ENCODE assay signal across 12 cellular contexts in the genomic region with DNA sequence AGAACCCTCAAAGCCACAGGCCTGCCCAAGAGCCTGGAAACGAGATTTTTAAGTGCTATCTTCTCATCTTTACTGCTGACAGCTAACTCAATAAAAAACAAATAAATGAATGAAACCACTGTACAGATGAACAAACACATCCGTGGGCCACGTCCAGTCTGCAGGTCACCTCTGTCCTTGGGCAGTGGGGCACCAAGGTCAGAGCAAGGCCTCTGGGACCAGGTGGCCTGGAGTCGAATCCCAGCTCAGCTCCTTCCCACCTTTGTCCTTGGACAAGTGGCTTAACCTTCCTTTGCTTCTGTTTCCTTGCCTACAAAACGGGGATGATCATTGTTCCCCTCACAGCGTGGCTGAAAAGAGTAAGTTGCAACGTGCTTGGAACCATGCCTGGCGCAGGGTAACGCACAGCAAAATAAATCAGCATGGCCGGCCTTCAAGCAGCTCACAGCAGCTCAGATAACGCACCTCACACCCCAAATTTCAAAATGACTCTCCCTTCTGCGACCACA. TPM values are rescaled to one million over a fixed set of nuclear protein-coding genes. Genes with fewer than 3 reads are reported as not detected.
DNase-seq lines count a peak whose midpoint lies in the region; ATAC-seq and TF ChIP-seq lines count a peak whose summit lies in the region.
"Had no signal": no experiment of that assay in that cellular context is flagged by ENCODE, and none has a peak within 500 bp of the region (broad histone marks: within the 10 kb centered on the region; RNA-seq: fewer than 3 reads in every experiment).

No MANE protein-coding gene starts in this region.

- H3K4ac ChIP-seq in mesendoderm (ENCODE audit: low read depth, low read length), result no peak overlapping the region

- no peak overlapping the region for H3K27ac Mint-ChIP-seq in activated CD4-positive, alpha-beta memory T cell treated with anti-CD3 and anti-CD28 coated beads for 36 hours

- H3K27me3 ChIP-seq in GM23248 (replicated peaks; ENCODE audit: insufficient read depth) (no peaks in the 10 kb centered on the region), gastroesophageal sphincter (no peaks in the 10 kb centered on the region), prostate gland (replicated peaks; ENCODE audit: insufficient read depth) (no peaks in the 10 kb centered on the region), mesendoderm (ENCODE audit: insufficient read depth, low read length, poor library complexity) (no peaks in the 10 kb centered on the region)

- DNase-seq in GM23248 (no peak), NCI-H345 treated with DMSO at 0.1 percent for 48 hours (lab: John Stamatoyannopoulos, UW; ENCODE audit: unreplicated experiment) (peak; percentile 69), prostate gland (ENCODE audit: low spot score) (peak; percentile 28), HEK293T (ENCODE audit: extremely low spot score) (no peak), mesendoderm (no peak)
- DNase-seq in activated CD4-positive, alpha-beta memory T cell treated with anti-CD3 and anti-CD28 coated beads for 36 hours, result no peak
- DNase-seq: PC-9 had no signal

- H3K36me3 Mint-ChIP-seq in activated CD4-positive, alpha-beta memory T cell treated with anti-CD3 and anti-CD28 coated beads for 36 hours, result no peaks in the 10 kb centered on the region

- H3K4me3 ChIP-seq in GM23248 (no peak overlapping the region), gastroesophageal sphincter (no peak overlapping the region), prostate gland (no peak overlapping the region), mesendoderm (ENCODE audit: low read length) (no peak overlapping the region)
- H3K4me3 ChIP-seq: GM12878, PC-9 had no signal

- H3K4me3 Mint-ChIP-seq in activated CD4-positive, alpha-beta memory T cell treated with anti-CD3 and anti-CD28 coated beads for 36 hours, result no peak overlapping the region

- H3K56ac ChIP-seq in mesendoderm (ENCODE audit: low read length), result no peak overlapping the region

- H3K23ac ChIP-seq in mesendoderm (ENCODE audit: low read length), result no peak overlapping the region

- no peaks in the 10 kb centered on the region for H3K27me3 Mint-ChIP-seq in activated CD4-positive, alpha-beta memory T cell treated with anti-CD3 and anti-CD28 coated beads for 36 hours

- TF ChIP-seq EP300 in gastroesophageal sphincter (IDR thresholded peaks at IDR 0.05), result no peak

- H3K79me1 ChIP-seq in mesendoderm (ENCODE audit: low read length), result peaks cover 54% of the 10 kb centered on the region

- H3F3A ChIP-seq in GM23248 (ENCODE audit: insufficient read depth), result peaks cover 7% of the 10 kb centered on the region; the same call in 1 of the 2 replicates

- H3K4me2 ChIP-seq in GM23248 (ENCODE audit: unreplicated experiment) (no peak overlapping the region), mesendoderm (ENCODE audit: low read length) (no peak overlapping the region)
- H3K4me2 ChIP-seq: PC-9 had no signal

- H3K36me3 ChIP-seq in GM23248 (ENCODE audit: low read depth) (peaks cover 2% of the 10 kb centered on the region; the same call in 1 of the 2 replicates), gastroesophageal sphincter (peaks cover 0 to 17% of the 10 kb centered on the region in 2 donors), prostate gland (peaks cover 0 to 7% of the 10 kb centered on the region in 2 donors), mesendoderm (ENCODE audit: control insufficient read depth, insufficient read depth, low read length) (peaks cover 3% of the 10 kb centered on the region)

- intact Hi-C loops in prostate gland (cut with DNase I), result no loop called here
- intact Hi-C loops in activated CD4-positive, alpha-beta memory T cell treated with anti-CD3 and anti-CD28 coated beads for 36 hours (cut with micrococcal nuclease), result no loop called here

- H3K79me2 ChIP-seq in GM23248 (ENCODE audit: insufficient read depth), result peaks cover 98% of the 10 kb centered on the region
- peaks cover 86% of the 10 kb centered on the region for H3K79me2 ChIP-seq in mesendoderm (ENCODE audit: control insufficient read depth, insufficient read depth, low read length)

- H4K5ac ChIP-seq in mesendoderm (ENCODE audit: low read length), result no peak overlapping the region

- ATAC-seq in gastroesophageal sphincter (no peak), HG02970 (IDR thresholded peaks at IDR 0.05; ENCODE audit: low FRiP score, unreplicated experiment) (no peak)
- ATAC-seq: GM12878 had no signal

- H3K27ac ChIP-seq in GM23248, result peak overlapping the region; percentile 2; the same call in 1 of the 2 replicates
- peak overlapping the region in 3 of 4 donors; percentile 52 to 69 (median 69) for H3K27ac ChIP-seq in gastroesophageal sphincter
- H3K27ac ChIP-seq in prostate gland, result peak overlapping the region; percentile 13 to 34
- no peak overlapping the region for H3K27ac ChIP-seq in mesendoderm (ENCODE audit: low read depth, low read length)
- H3K27ac ChIP-seq: PC-9 had no signal

- H3K9me3 Mint-ChIP-seq in activated CD4-positive, alpha-beta memory T cell treated with anti-CD3 and anti-CD28 coated beads for 36 hours, result no peaks in the 10 kb centered on the region

- no peak for TF ChIP-seq POLR2A in gastroesophageal sphincter (IDR thresholded peaks at IDR 0.05)
- TF ChIP-seq POLR2A in prostate gland (IDR thresholded peaks at IDR 0.05), result no peak

- in situ Hi-C loops in GM23248 (cut with MboI), result loop anchor here (25.0 kb wide), 1 partner anchor 641 kb away; the partner anchor contains the start of gene ZNF133

- no peaks in the 10 kb centered on the region for H3K9me2 ChIP-seq in GM23248 (ENCODE audit: insufficient read depth)

- H2AK5ac ChIP-seq in mesendoderm (ENCODE audit: low read length), result no peak overlapping the region

- peaks cover 3% of the 10 kb centered on the region; the same call in 1 of the 2 replicates for H4K20me1 ChIP-seq in GM23248 (ENCODE audit: insufficient read depth)

- no peak overlapping the region for H2BK15ac ChIP-seq in mesendoderm (replicated peaks; ENCODE audit: low read depth)

- no peak overlapping the region; the same call in 1 of the 2 replicates for H3K9ac ChIP-seq in GM23248
- H3K9ac ChIP-seq in mesendoderm (ENCODE audit: low read length), result no peak overlapping the region

- no peak overlapping the region for H4K8ac ChIP-seq in mesendoderm (ENCODE audit: low read depth, low read length)

- CTCF ChIA-PET in HEK293T (lab: Yijun Ruan, JAX), result interaction anchor here (0.6 to 0.7 kb wide), 2 partner anchors 8 to 90 kb away, joined by 3 to 4 read pairs; no protein-coding TSS in a partner anchor
- CTCF ChIA-PET in activated CD4-positive, alpha-beta memory T cell treated with anti-CD3 and anti-CD28 coated beads for 36 hours (lab: Charles Lee), result interaction anchor here (1.3 kb wide), 1 partner anchor 141 kb away, joined by 3 read pairs; no protein-coding TSS in a partner anchor

- 67 to 70% methylated on average over 12 of the region's 12 CpGs for WGBS in GM23248 (ENCODE audit: low coverage in 1 of 2, low lambda C conversion rate in 2 of 2, missing lambda C conversion rate in 2 of 2), 2 experiments
- WGBS in gastroesophageal sphincter (ENCODE audit: low coverage in 1 of 2), 2 donors, result 46 to 57% methylated on average over 9 to 11 of the region's 12 CpGs
- WGBS in prostate gland, result 9% methylated on average over 12 of the region's 12 CpGs
- WGBS in mesendoderm (ENCODE audit: extremely low coverage, insufficient coverage, low lambda C conversion rate), result no CpG with 5 or more reads among the region's 12 CpGs

- no peak overlapping the region for H2BK120ac ChIP-seq in mesendoderm (ENCODE audit: low read depth, low read length)

- POLR2A ChIA-PET in HEK293T (lab: Yijun Ruan, JAX), result interaction anchor here (1.3 kb wide), 1 partner anchor 116 kb away, joined by 3 read pairs; no protein-coding TSS in a partner anchor
- POLR2A ChIA-PET in activated CD4-positive, alpha-beta memory T cell treated with anti-CD3 and anti-CD28 coated beads for 36 hours (lab: Charles Lee), result no interaction called here

- H3K4me1 ChIP-seq in GM23248 (ENCODE audit: insufficient read depth) (peaks cover 17% of the 10 kb centered on the region), gastroesophageal sphincter (peaks cover 3 to 100% (median 57%) of the 10 kb centered on the region in 3 donors), prostate gland (replicated peaks) (peaks cover 28% of the 10 kb centered on the region), mesendoderm (ENCODE audit: control insufficient read depth, low read depth, low read length) (no peaks in the 10 kb centered on the region)

- H3K9me3 ChIP-seq in GM23248 (ENCODE audit: low read depth), result no peaks in the 10 kb centered on the region
- no peaks in the 10 kb centered on the region for H3K9me3 ChIP-seq in gastroesophageal sphincter
- no peaks in the 10 kb centered on the region for H3K9me3 ChIP-seq in prostate gland

- H2BK5ac ChIP-seq in mesendoderm (ENCODE audit: low read length), result no peak overlapping the region

- H2AFZ ChIP-seq in GM23248, result no peak overlapping the region
- H2AFZ ChIP-seq: PC-9 had no signal

- H3K4me1 Mint-ChIP-seq in activated CD4-positive, alpha-beta memory T cell treated with anti-CD3 and anti-CD28 coated beads for 36 hours (ENCODE audit: low read depth), result peaks cover 5% of the 10 kb centered on the region

- TF ChIP-seq CTCF in gastroesophageal sphincter (IDR thresholded peaks at IDR 0.05) (no peak), prostate gland (IDR thresholded peaks at IDR 0.05) (no peak)

- no peak overlapping the region for H3K18ac ChIP-seq in mesendoderm (ENCODE audit: low read length)

TF ChIP-seq in HEK293T, 16 proteins besides CTCF, POLR2A, EP300 and RAD21 (continues in another document):
- TF ChIP-seq SP1 (IDR thresholded peaks at IDR 0.05) (no peak), ELF4 (IDR thresholded peaks at IDR 0.05) (no peak), ZNF384 (IDR thresholded peaks at IDR 0.05) (no peak), HDGF (IDR thresholded peaks at IDR 0.05; ENCODE audit: borderline replicate concordance) (no peak), NFRKB (IDR thresholded peaks at IDR 0.05) (no peak), FOXK2 (IDR thresholded peaks at IDR 0.05) (no peak), BHLHE40 (IDR thresholded peaks at IDR 0.05; ENCODE audit: borderline replicate concordance) (no peak), ARNT (IDR thresholded peaks at IDR 0.05) (no peak), SUZ12 (IDR thresholded peaks at IDR 0.05) (no peak)

RNA-seq across cellular contexts. Expression of gene RRBP1, which starts 35.8 kb away (rescaled TPM):
- 182 and 231 TPM in 2 replicates for total RNA-seq in GM23248 (2014; rRNA removed; shearing (Covaris generic))
- polyA plus RNA-seq in GM23248 (2016; fragmentation: Nextera tagmentation; extraction: Ambion mirVana), result 127 and 131 TPM in 2 replicates
- total RNA-seq in gastroesophageal sphincter, result 10 to 100 TPM; 61.2 to 89.8 (median 64.7) TPM
- 100 to 1,000 TPM; 112 to 148 TPM for total RNA-seq in prostate gland
- total RNA-seq in activated CD4-positive, alpha-beta memory T cell treated with anti-CD3 and anti-CD28 coated beads for 36 hours, result 10 to 100 TPM; 29.6 to 32.0 TPM
- 99.7 TPM for polyA plus RNA-seq in mesendoderm (2013, experiment 1 of 2)
- 101 TPM for polyA plus RNA-seq in mesendoderm (2013, experiment 2 of 2)

RNA-seq across cellular contexts. Expression of gene BANF2, which starts 53.5 kb away (rescaled TPM):
- not detected in 2 replicates for total RNA-seq in GM23248 (2014; rRNA removed; shearing (Covaris generic))
- polyA plus RNA-seq in GM23248 (2016; fragmentation: Nextera tagmentation; extraction: Ambion mirVana), result not detected in 2 replicates
- not detected for total RNA-seq in gastroesophageal sphincter
- 1 to 10 TPM in 1 of 2 donors, not detected in 1; 1.9 TPM for total RNA-seq in prostate gland
- not detected for total RNA-seq in activated CD4-positive, alpha-beta memory T cell treated with anti-CD3 and anti-CD28 coated beads for 36 hours
- not detected for polyA plus RNA-seq in mesendoderm (2013, experiment 1 of 2)
- not detected for polyA plus RNA-seq in mesendoderm (2013, experiment 2 of 2)
- total RNA-seq: GM12878, left colon, omental fat pad, PC-9 had no signal
- polyA plus RNA-seq: GM12878 had no signal

Comparison
In these comparisons a context has a peak if more than half of its experiments do, and no peak if none do; other contexts are left out.
1. DNase-seq: peak in NCI-H345 treated with DMSO at 0.1 percent for 48 hours (single experiment) and prostate gland (single experiment); none in GM23248 (single experiment), HEK293T (single experiment), activated CD4-positive, alpha-beta memory T cell treated with anti-CD3 and anti-CD28 coated beads for 36 hours (single experiment) and mesendoderm (single experiment).